9 cellular contexts compared by ENCODE assay signal in the genomic region with DNA sequence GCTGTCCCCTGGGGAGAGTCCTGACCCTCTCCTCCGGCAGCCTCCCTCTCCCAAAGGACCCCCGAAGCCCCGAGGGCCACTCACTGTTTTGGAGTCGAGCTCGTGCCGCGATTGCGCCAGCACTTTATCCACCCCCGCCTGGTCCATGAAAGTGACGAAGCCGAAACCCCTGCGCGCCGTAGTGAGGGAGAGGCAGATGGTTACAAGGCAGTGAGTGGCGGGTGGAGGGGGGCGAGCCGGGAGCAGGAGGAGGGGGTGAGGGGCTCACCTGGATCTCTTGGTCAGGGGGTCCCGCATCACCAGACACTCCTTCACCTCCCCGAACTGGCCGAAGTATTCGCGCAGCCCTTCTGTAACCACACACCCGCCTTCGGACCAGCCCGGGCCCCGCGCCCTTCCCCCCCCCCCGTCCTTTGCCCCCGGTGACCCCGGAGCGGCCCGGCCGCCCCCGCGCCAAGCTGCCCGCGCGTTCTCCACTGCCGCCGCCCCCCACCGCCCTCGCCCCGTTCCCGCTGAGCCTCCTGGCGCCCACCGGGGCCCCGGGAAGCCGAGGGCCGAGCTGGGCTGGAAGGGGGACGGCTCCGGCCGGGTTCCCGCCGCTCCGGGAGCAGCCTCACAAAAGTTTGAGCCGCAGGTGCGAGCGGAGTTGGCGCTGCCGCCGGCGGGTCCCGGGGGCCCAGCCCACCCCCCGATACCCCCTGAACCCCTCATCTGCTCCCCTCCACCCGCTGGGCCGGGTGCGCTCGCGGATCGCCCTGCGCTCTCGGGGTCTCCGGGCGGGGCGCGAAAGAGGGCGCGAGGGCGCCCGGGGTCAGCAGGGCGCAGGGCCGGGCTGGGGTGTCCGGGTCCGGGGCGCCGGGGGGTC. TPM values are rescaled to one million over a fixed set of nuclear protein-coding genes. Genes with fewer than 3 reads are reported as not detected.
DNase-seq lines count a peak whose midpoint lies in the region; ATAC-seq, FAIRE-seq and TF ChIP-seq lines count a peak whose summit lies in the region.
"Had no signal": no experiment of that assay in that cellular context is flagged by ENCODE, and none has a peak within 500 bp of the region (broad histone marks: within the 10 kb centered on the region; RNA-seq: fewer than 3 reads in every experiment).

No MANE protein-coding gene starts in this region.

- no peak for TF ChIP-seq POLR2A in H54 (IDR thresholded peaks at IDR 0.05; ENCODE audit: low read depth, low read length)

- ATAC-seq in stimulated activated naive CD8-positive, alpha-beta T cell treated with anti-CD3 and anti-CD28 coated beads, Interleukin-15, amount 100 ng/mL, for 72 hours = peak; percentile 62
- ATAC-seq in HG02571 (IDR thresholded peaks at IDR 0.05; ENCODE audit: unreplicated experiment) = no peak

- H2BK15ac ChIP-seq in mesenchymal stem cell (ENCODE audit: low read depth, poor library complexity, severe bottlenecking) = no peak overlapping the region

- H2AK5ac ChIP-seq in mesenchymal stem cell (ENCODE audit: low read length, severe bottlenecking) = no peak overlapping the region

- DNase-seq in DMS79 treated with DMSO at 0.1 percent for 48 hours (lab: John Stamatoyannopoulos, UW) = peak; percentile 16
- no peak for DNase-seq in DMS79 (lab: John Stamatoyannopoulos, UW)
- DNase-seq in astrocyte of the cerebellum (ENCODE audit: low read depth) = no peak
- DNase-seq in mesenchymal stem cell = no peak
- peak; percentile 20 to 45 for DNase-seq in stimulated activated naive CD8-positive, alpha-beta T cell treated with anti-CD3 and anti-CD28 coated beads, Interleukin-15, amount 100 ng/mL, for 72 hours
- no peak for DNase-seq in HuH-7.5 (ENCODE audit: low spot score)
- DNase-seq in H54 (ENCODE audit: insufficient read length, low spot score) = no peak

- H3K27ac Mint-ChIP-seq in stimulated activated naive CD8-positive, alpha-beta T cell treated with anti-CD3 and anti-CD28 coated beads, Interleukin-15, amount 100 ng/mL, for 72 hours = peak overlapping the region; percentile 69 to 91

- TF ChIP-seq CTCF in astrocyte of the cerebellum (IDR thresholded peaks at IDR 0.05; ENCODE audit: low read depth, low read length, missing control alignments) = no peak

- no peaks in the 10 kb centered on the region for H3K36me3 ChIP-seq in mesenchymal stem cell (ENCODE audit: control insufficient read depth in 1 of 2, insufficient read depth in 2 of 2, low read depth in 1 of 2, low read length in 2 of 2)

- H3K9me3 Mint-ChIP-seq in stimulated activated naive CD8-positive, alpha-beta T cell treated with anti-CD3 and anti-CD28 coated beads, Interleukin-15, amount 100 ng/mL, for 72 hours = no peaks in the 10 kb centered on the region

- H2BK120ac ChIP-seq in mesenchymal stem cell (ENCODE audit: low read depth, low read length) = no peak overlapping the region

- H2BK12ac ChIP-seq in mesenchymal stem cell (ENCODE audit: low read length in 2 of 2) = no peak overlapping the region

- 1% methylated on average over 45 of the region's 86 CpGs for WGBS in mesenchymal stem cell

- H2BK5ac ChIP-seq in mesenchymal stem cell (ENCODE audit: low read depth, low read length, poor library complexity, severe bottlenecking) = no peak overlapping the region

- no peak overlapping the region for H3K27ac ChIP-seq in mesenchymal stem cell (ENCODE audit: low read length, poor library complexity, severe bottlenecking)

- in situ Hi-C loops in astrocyte of the cerebellum (cut with HindIII; ENCODE audit: low sequenced_read_pairs) = no loop called here

- no peak overlapping the region for H4K91ac ChIP-seq in mesenchymal stem cell (ENCODE audit: low read length)

- peaks cover 90% of the 10 kb centered on the region for H3K27me3 Mint-ChIP-seq in stimulated activated naive CD8-positive, alpha-beta T cell treated with anti-CD3 and anti-CD28 coated beads, Interleukin-15, amount 100 ng/mL, for 72 hours

- H3K79me1 ChIP-seq in mesenchymal stem cell (replicated peaks; ENCODE audit: low read length, poor library complexity, severe bottlenecking) = no peaks in the 10 kb centered on the region

- no peaks in the 10 kb centered on the region for H3K9me3 ChIP-seq in mesenchymal stem cell (ENCODE audit: control insufficient read depth, low read length)

- no peak overlapping the region for H3K23ac ChIP-seq in mesenchymal stem cell (ENCODE audit: low read length in 2 of 2)

- no peak for FAIRE-seq in H54 (lab: Jason Lieb, UNC)

- peak overlapping the region; percentile 75 for H3K4me2 ChIP-seq in mesenchymal stem cell (ENCODE audit: low read length, poor library complexity, severe bottlenecking)

- peak overlapping the region; percentile 76 to 87 for H3K4me3 Mint-ChIP-seq in stimulated activated naive CD8-positive, alpha-beta T cell treated with anti-CD3 and anti-CD28 coated beads, Interleukin-15, amount 100 ng/mL, for 72 hours

- H2AFZ ChIP-seq in mesenchymal stem cell (ENCODE audit: low read depth, low read length) = no peak overlapping the region

- H3K27me3 ChIP-seq in mesenchymal stem cell (ENCODE audit: control insufficient read depth in 1 of 2, insufficient read depth in 1 of 2, low read length in 2 of 2) = peaks cover 72 to 80% of the 10 kb centered on the region in 2 experiments

- peaks cover 15% of the 10 kb centered on the region for H3K4me1 ChIP-seq in mesenchymal stem cell (ENCODE audit: control insufficient read depth, insufficient read depth, low read depth, low read length)

- no peak overlapping the region for H4K8ac ChIP-seq in mesenchymal stem cell (ENCODE audit: low read length)

- H3K14ac ChIP-seq in mesenchymal stem cell (ENCODE audit: low read length in 2 of 2) = no peak overlapping the region

- H3K18ac ChIP-seq in mesenchymal stem cell (ENCODE audit: low read depth in 1 of 2, low read length in 2 of 2) = no peak overlapping the region

- peak overlapping the region; percentile 48 for H3K4me3 ChIP-seq in astrocyte of the cerebellum (ENCODE audit: low read depth, low read length)
- peak overlapping the region in 1 of 2 experiments; percentile 43 for H3K4me3 ChIP-seq in mesenchymal stem cell (ENCODE audit: insufficient read depth in 1 of 2, low read depth in 1 of 2, low read length in 2 of 2)

- no peak overlapping the region for H3K9ac ChIP-seq in mesenchymal stem cell (ENCODE audit: low read length)

- no peak overlapping the region for H3K4ac ChIP-seq in mesenchymal stem cell (ENCODE audit: low read depth in 1 of 2, low read length in 2 of 2)

- H3K4me1 Mint-ChIP-seq in stimulated activated naive CD8-positive, alpha-beta T cell treated with anti-CD3 and anti-CD28 coated beads, Interleukin-15, amount 100 ng/mL, for 72 hours = peaks cover 36% of the 10 kb centered on the region

RNA-seq across cellular contexts. Expression of gene MSI1, which starts 0.8 kb away (rescaled TPM):
- polyA plus RNA-seq in mesenchymal stem cell (2013, experiment 1 of 2) = 0.06 TPM
- 0.03 TPM for polyA plus RNA-seq in mesenchymal stem cell (2013, experiment 2 of 2)
- polyA plus RNA-seq: AG04450 had no signal

RNA-seq across cellular contexts. Expression of gene PLA2G1B, which starts 40.6 kb away (rescaled TPM):
- polyA plus RNA-seq in mesenchymal stem cell (2013, experiment 1 of 2) = 0.18 TPM
- polyA plus RNA-seq in mesenchymal stem cell (2013, experiment 2 of 2) = not detected

Comparison
In these comparisons a context has a peak if more than half of its experiments do, and no peak if none do; other contexts are left out.
1. DNase-seq: peak in DMS79 treated with DMSO at 0.1 percent for 48 hours (single experiment) and stimulated activated naive CD8-positive, alpha-beta T cell treated with anti-CD3 and anti-CD28 coated beads, Interleukin-15, amount 100 ng/mL, for 72 hours (2 of 2); none in DMS79 (single experiment), astrocyte of the cerebellum (single experiment), mesenchymal stem cell (single experiment), HuH-7.5 (single experiment) and H54 (single experiment).